In genomic region chr7:40475681-40475982, GRCh38 we compare ENCODE assay signal across 20 cellular contexts.
DNase-seq lines count a peak whose midpoint lies in the region; ATAC-seq, FAIRE-seq and TF ChIP-seq lines count a peak whose summit lies in the region.
"Had no signal": no experiment of that assay in that cellular context is flagged by ENCODE, and none has a peak within 500 bp of the region (broad histone marks: within the 10 kb centered on the region; RNA-seq: fewer than 3 reads in every experiment).

No MANE protein-coding gene starts in this region.

- no peaks in the 10 kb centered on the region for H3K9me3 ChIP-seq in thyroid gland
- H3K9me3 ChIP-seq: spleen, uterus had no signal

- H3K27me3 ChIP-seq in thyroid gland = no peaks in the 10 kb centered on the region
- H3K27me3 ChIP-seq: body of pancreas, spleen, uterus had no signal

- H3K36me3 ChIP-seq in thyroid gland = no peaks in the 10 kb centered on the region
- H3K36me3 ChIP-seq: spleen, uterus had no signal

- TF ChIP-seq POLR2A in thyroid gland (IDR thresholded peaks at IDR 0.05) (no peak), H54 (IDR thresholded peaks at IDR 0.05; ENCODE audit: low read depth, low read length) (no peak)

- intact Hi-C loops in thyroid gland (cut with DNase I) = no loop called here

- H3K27ac ChIP-seq in thyroid gland = no peak overlapping the region
- H3K27ac ChIP-seq: body of pancreas, epithelial cell of prostate, spleen, uterus had no signal

- 77 to 78% methylated on average over 1 of the region's 1 CpG for WGBS in thyroid gland, 2 donors

- DNase-seq in thyroid gland = no peak
- no peak for DNase-seq in SKM-1 treated with dmso at 0.1 percent for 144 hours (lab: John Stamatoyannopoulos, UW; ENCODE audit: unreplicated experiment)
- DNase-seq in H54 (ENCODE audit: insufficient read length, low spot score) = no peak
- DNase-seq: activated CD8-positive, alpha-beta memory T cell treated with anti-CD3 and anti-CD28 coated beads, Interleukin-2, amount 50 U/mL, for 48 hours; activated effector memory CD4-positive, alpha-beta T cell treated with anti-CD3 and anti-CD28 coated beads, Interleukin-2, amount 50 U/mL, for 16 hours; body of pancreas; C1 segment of cervical spinal cord; IMR-90; NCI-H1436; right cardiac atrium; spleen; stimulated activated CD4-positive, alpha-beta T cell treated with anti-CD3 and anti-CD28 coated beads, Interleukin-2, amount 100 ng/mL, for 48 hours; T1000; uterus had no signal

- TF ChIP-seq CTCF in thyroid gland (IDR thresholded peaks at IDR 0.05) = no peak

- H3K4me1 ChIP-seq in thyroid gland = peaks cover 0 to 3% of the 10 kb centered on the region in 2 donors
- H3K4me1 ChIP-seq: body of pancreas, spleen, uterus had no signal

- FAIRE-seq in H54 (lab: Jason Lieb, UNC) = no peak

- H3K4me3 ChIP-seq in thyroid gland (replicated peaks in 1 of 3) = no peak overlapping the region
- H3K4me3 ChIP-seq: body of pancreas, spleen, uterus had no signal

- peak; percentile 7 for ATAC-seq in GM18502 (IDR thresholded peaks at IDR 0.05; ENCODE audit: poor library complexity, unreplicated experiment)
- ATAC-seq in GM18909 (IDR thresholded peaks at IDR 0.05; ENCODE audit: poor library complexity, unreplicated experiment) = peak; percentile 15
- ATAC-seq in GM21619 (IDR thresholded peaks at IDR 0.05; ENCODE audit: unreplicated experiment) = peak; percentile 10
- peak; percentile 6 for ATAC-seq in HG03439 (IDR thresholded peaks at IDR 0.05; ENCODE audit: unreplicated experiment)
- ATAC-seq in GM19467 (IDR thresholded peaks at IDR 0.05; ENCODE audit: unreplicated experiment) = no peak
- ATAC-seq: body of pancreas, right cardiac atrium had no signal
